In genomic region chr11:68610452-68611116, GRCh38 we compare ENCODE assay signal across 12 cellular contexts.
DNase-seq lines count a peak whose midpoint lies in the region; ATAC-seq and TF ChIP-seq lines count a peak whose summit lies in the region.
"Had no signal": no experiment of that assay in that cellular context is flagged by ENCODE, and none has a peak within 500 bp of the region (broad histone marks: within the 10 kb centered on the region; RNA-seq: fewer than 3 reads in every experiment).

No MANE protein-coding gene starts in this region.

- H3K9ac ChIP-seq in mesenchymal stem cell (ENCODE audit: low read length), result no peak overlapping the region

- H4K8ac ChIP-seq in mesenchymal stem cell (ENCODE audit: low read length), result no peak overlapping the region

- H3K27ac Mint-ChIP-seq in CD8-positive, alpha-beta T cell, result no peak overlapping the region
- H3K27ac Mint-ChIP-seq: memory B cell had no signal

- no peak for TF ChIP-seq POLR2A in thyroid gland (IDR thresholded peaks at IDR 0.05)

- no peaks in the 10 kb centered on the region for H3K4me1 Mint-ChIP-seq in CD8-positive, alpha-beta T cell (ENCODE audit: low read depth)
- H3K4me1 Mint-ChIP-seq: memory B cell had no signal

- H2BK15ac ChIP-seq in mesenchymal stem cell (ENCODE audit: low read depth, poor library complexity, severe bottlenecking), result no peak overlapping the region

- peaks cover 97% of the 10 kb centered on the region for H3K36me3 Mint-ChIP-seq in CD8-positive, alpha-beta T cell

- H3K27me3 Mint-ChIP-seq in CD8-positive, alpha-beta T cell (ENCODE audit: low read depth), result no peaks in the 10 kb centered on the region
- H3K27me3 Mint-ChIP-seq: memory B cell had no signal

- WGBS in mesenchymal stem cell, result no CpG with 5 or more reads among the region's 1 CpG
- 64 to 70% methylated on average over 1 of the region's 1 CpG for WGBS in thyroid gland, 2 donors

- H3K36me3 ChIP-seq in mesenchymal stem cell (ENCODE audit: control insufficient read depth in 1 of 2, insufficient read depth in 2 of 2, low read depth in 1 of 2, low read length in 2 of 2) (peaks cover 51 to 99% of the 10 kb centered on the region in 2 experiments), thyroid gland (peaks cover 52 to 59% of the 10 kb centered on the region in 2 donors)
- H3K36me3 ChIP-seq in CD8-positive, alpha-beta T cell (ENCODE audit: insufficient read depth, low read length), result peaks cover 73% of the 10 kb centered on the region

- H3K4ac ChIP-seq in mesenchymal stem cell (ENCODE audit: low read depth in 1 of 2, low read length in 2 of 2), result no peak overlapping the region

- POLR2A ChIA-PET in CD8-positive, alpha-beta T cell (lab: Charles Lee), result no interaction called here

- no peak for ATAC-seq in GM21447 (IDR thresholded peaks at IDR 0.05; ENCODE audit: unreplicated experiment)
- no peak for ATAC-seq in CD8-positive, alpha-beta T cell
- ATAC-seq: gastroesophageal sphincter had no signal

- H3K14ac ChIP-seq in mesenchymal stem cell (ENCODE audit: low read length in 2 of 2), result no peak overlapping the region

- no peak overlapping the region for H3K4me3 Mint-ChIP-seq in CD8-positive, alpha-beta T cell
- H3K4me3 Mint-ChIP-seq: memory B cell had no signal

- DNase-seq in AG10803 (ENCODE audit: low read depth), result peak; percentile 11
- DNase-seq in cardiac fibroblast (ENCODE audit: low read depth in 2 of 2), result peak; percentile 22 to 29
- peak; percentile 18 for DNase-seq in mesenchymal stem cell
- DNase-seq in thyroid gland, result no peak
- DNase-seq in CD8-positive, alpha-beta T cell, result no peak
- no peak for DNase-seq in NCI-H345 (lab: John Stamatoyannopoulos, UW)
- DNase-seq: spleen had no signal

- CTCF ChIA-PET in CD8-positive, alpha-beta T cell (lab: Charles Lee), result interaction anchor here (1.0 kb wide), 1 partner anchor 477 kb away, joined by 3 read pairs; no protein-coding TSS in a partner anchor

- H3K4me1 ChIP-seq in mesenchymal stem cell (ENCODE audit: control insufficient read depth, insufficient read depth, low read depth, low read length) (peaks cover under 1% of the 10 kb centered on the region), thyroid gland (peaks cover 0 to 9% of the 10 kb centered on the region in 2 donors)
- no peaks in the 10 kb centered on the region for H3K4me1 ChIP-seq in CD8-positive, alpha-beta T cell (ENCODE audit: insufficient read depth, low read length)
- H3K4me1 ChIP-seq: breast epithelium, gastroesophageal sphincter, spleen had no signal

- no peak overlapping the region for H2AFZ ChIP-seq in mesenchymal stem cell (ENCODE audit: low read depth, low read length)

- H3K9me3 ChIP-seq in mesenchymal stem cell (ENCODE audit: control insufficient read depth, low read length) (peaks cover 7% of the 10 kb centered on the region), thyroid gland (no peaks in the 10 kb centered on the region)
- H3K9me3 ChIP-seq in CD8-positive, alpha-beta T cell (ENCODE audit: low read length), result no peaks in the 10 kb centered on the region
- H3K9me3 ChIP-seq: breast epithelium, gastroesophageal sphincter, spleen had no signal

- no peak overlapping the region for H3K18ac ChIP-seq in mesenchymal stem cell (ENCODE audit: low read depth in 1 of 2, low read length in 2 of 2)

- no peak overlapping the region for H3K27ac ChIP-seq in mesenchymal stem cell (ENCODE audit: low read length, poor library complexity, severe bottlenecking)
- peak overlapping the region in 1 of 3 donors; percentile 49 for H3K27ac ChIP-seq in thyroid gland
- H3K27ac ChIP-seq in CD8-positive, alpha-beta T cell (ENCODE audit: low read depth, low read length), result no peak overlapping the region
- H3K27ac ChIP-seq: breast epithelium, gastroesophageal sphincter, spleen had no signal

- intact Hi-C loops in thyroid gland (cut with DNase I), result no loop called here
- intact Hi-C loops in CD8-positive, alpha-beta T cell (cut with DNase I, micrococcal nuclease), result no loop called here

- H3K79me1 ChIP-seq in mesenchymal stem cell (replicated peaks; ENCODE audit: low read length, poor library complexity, severe bottlenecking), result peaks cover 11% of the 10 kb centered on the region

- H3K27me3 ChIP-seq in mesenchymal stem cell (ENCODE audit: control insufficient read depth in 1 of 2, insufficient read depth in 1 of 2, low read length in 2 of 2) (no peaks in the 10 kb centered on the region), thyroid gland (no peaks in the 10 kb centered on the region)
- H3K27me3 ChIP-seq in CD8-positive, alpha-beta T cell (ENCODE audit: insufficient read depth, low read length), result no peaks in the 10 kb centered on the region
- H3K27me3 ChIP-seq: breast epithelium, gastroesophageal sphincter, spleen had no signal

- H4K91ac ChIP-seq in mesenchymal stem cell (ENCODE audit: low read length), result no peak overlapping the region

- H2BK12ac ChIP-seq in mesenchymal stem cell (ENCODE audit: low read length in 2 of 2), result no peak overlapping the region

- no peaks in the 10 kb centered on the region for H3K9me3 Mint-ChIP-seq in CD8-positive, alpha-beta T cell
- H3K9me3 Mint-ChIP-seq: memory B cell had no signal

- no peak overlapping the region for H2BK120ac ChIP-seq in mesenchymal stem cell (ENCODE audit: low read depth, low read length)

- no peak overlapping the region for H3K23ac ChIP-seq in mesenchymal stem cell (ENCODE audit: low read length in 2 of 2)

- no peak overlapping the region for H2BK5ac ChIP-seq in mesenchymal stem cell (ENCODE audit: low read depth, low read length, poor library complexity, severe bottlenecking)

- H3K4me3 ChIP-seq in AG10803 (ENCODE audit: low read length) (no peak overlapping the region), cardiac fibroblast (replicated peaks in 1 of 2; ENCODE audit: low read depth in 2 of 2, low read length in 2 of 2) (no peak overlapping the region), mesenchymal stem cell (ENCODE audit: insufficient read depth in 1 of 2, low read depth in 1 of 2, low read length in 2 of 2) (no peak overlapping the region), thyroid gland (replicated peaks in 1 of 3) (no peak overlapping the region)
- no peak overlapping the region for H3K4me3 ChIP-seq in CD8-positive, alpha-beta T cell (ENCODE audit: low read depth, low read length)
- H3K4me3 ChIP-seq: breast epithelium, gastroesophageal sphincter, spleen had no signal

- TF ChIP-seq CTCF in AG10803 (conservative IDR thresholded peaks at IDR 0.05; ENCODE audit: low read length) (peak; percentile 45), LNCAP (IDR thresholded peaks at IDR 0.05) (peak; percentile 46; the same call in 1 of the 2 replicates), cardiac fibroblast (IDR thresholded peaks at IDR 0.05; ENCODE audit: low read depth, low read length) (peak; percentile 26), thyroid gland (IDR thresholded peaks at IDR 0.05) (peak in 2 of 6 experiments; percentile 15 to 26)
- TF ChIP-seq CTCF in CD8-positive, alpha-beta T cell (IDR thresholded peaks at IDR 0.05), result no peak

- no peak overlapping the region for H3K4me2 ChIP-seq in mesenchymal stem cell (ENCODE audit: low read length, poor library complexity, severe bottlenecking)

- H2AK5ac ChIP-seq in mesenchymal stem cell (ENCODE audit: low read length, severe bottlenecking), result no peak overlapping the region

Comparison
In these comparisons a context has a peak if more than half of its experiments do, and no peak if none do; other contexts are left out.
1. DNase-seq: peak in AG10803 (single experiment), cardiac fibroblast (2 of 2) and mesenchymal stem cell (single experiment); none in thyroid gland (0 of 2), CD8-positive, alpha-beta T cell (0 of 7) and NCI-H345 (single experiment).